18 cellular contexts compared by ENCODE assay signal in the genomic region with DNA sequence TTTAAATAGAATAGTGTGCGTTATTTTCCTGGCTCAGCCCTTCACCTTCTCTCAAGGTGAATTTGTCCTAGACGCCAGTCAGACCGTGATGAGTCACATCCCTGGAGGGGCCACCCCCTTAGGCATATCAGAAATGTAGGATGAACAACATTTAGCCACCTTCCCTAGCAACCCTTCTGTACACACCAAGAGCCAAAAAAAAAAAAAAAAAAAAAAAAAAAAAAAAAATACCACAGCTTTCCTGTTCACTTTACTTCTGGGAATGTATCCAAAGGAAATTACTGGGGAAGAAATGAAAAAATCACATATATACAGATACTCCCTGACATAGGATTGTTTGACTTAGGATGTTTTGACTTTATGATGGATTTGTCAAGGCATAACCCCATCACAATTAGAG.
DNase-seq lines count a peak whose midpoint lies in the region; ATAC-seq and TF ChIP-seq lines count a peak whose summit lies in the region.
"Had no signal": no experiment of that assay in that cellular context is flagged by ENCODE, and none has a peak within 500 bp of the region (broad histone marks: within the 10 kb centered on the region; RNA-seq: fewer than 3 reads in every experiment).

No MANE protein-coding gene starts in this region.

- in situ Hi-C loops in Caki2 (cut with HindIII; ENCODE audit: low pct_unique_long_range_greater_than_20kb, low sequenced_read_pairs) = no loop called here

- intact Hi-C loops in CD8-positive, alpha-beta T cell (cut with DNase I, micrococcal nuclease) = no loop called here

- ATAC-seq in CD8-positive, alpha-beta T cell = no peak
- ATAC-seq in GM19328 (IDR thresholded peaks at IDR 0.05; ENCODE audit: unreplicated experiment) (no peak), GM19455 (IDR thresholded peaks at IDR 0.05; ENCODE audit: unreplicated experiment) (no peak)
- ATAC-seq: GM12878, HepG2, mucosa of descending colon had no signal

- H3K9me3 Mint-ChIP-seq in CD8-positive, alpha-beta T cell = peaks cover 7% of the 10 kb centered on the region
- H3K9me3 Mint-ChIP-seq: T-helper 2 cell treated with Interferon-gamma antibody and Interleukin-4, amounts not matched to agents 5 μg/mL and 100 μg/mL, for 36 hours had no signal

- TF ChIP-seq CTCF in CD8-positive, alpha-beta T cell (IDR thresholded peaks at IDR 0.05) = no peak

- H3K4me3 ChIP-seq in CD8-positive, alpha-beta T cell (ENCODE audit: low read depth, low read length) = no peak overlapping the region
- H3K4me3 ChIP-seq: GM12878, mucosa of descending colon had no signal

- peak; percentile 44 for DNase-seq in Caki2 (ENCODE audit: low read depth)
- peak; percentile 72 for DNase-seq in LoVo (ENCODE audit: low spot score)
- DNase-seq in astrocyte of the hippocampus (ENCODE audit: low read depth, low spot score) = peak; percentile 31
- peak; percentile 20 for DNase-seq in kidney glomerular epithelial cell (lab: John Stamatoyannopoulos, UW)
- no peak for DNase-seq in CD8-positive, alpha-beta T cell
- no peak for DNase-seq in activated CD8-positive, alpha-beta memory T cell treated with anti-CD3 and anti-CD28 coated beads for 24 hours
- DNase-seq: activated naive CD8-positive, alpha-beta T cell treated with anti-CD3 and anti-CD28 coated beads, Interleukin-2, amount 10 ng/mL, durations not matched to agents 7 days and 5 days; CD4-positive, alpha-beta memory T cell; H7; mucosa of descending colon; NCI-H2081; stimulated activated CD4-positive, alpha-beta T cell treated with anti-CD3 and anti-CD28 coated beads, Interleukin-4, amount 100 ng/mL, for 1 hour had no signal

- H3K4me1 Mint-ChIP-seq in CD8-positive, alpha-beta T cell (ENCODE audit: low read depth) = no peaks in the 10 kb centered on the region
- H3K4me1 Mint-ChIP-seq: activated naive CD8-positive, alpha-beta T cell treated with anti-CD3 and anti-CD28 coated beads, Interleukin-2, amount 10 ng/mL, durations not matched to agents 7 days and 5 days; CD4-positive, alpha-beta memory T cell had no signal

- POLR2A ChIA-PET in CD8-positive, alpha-beta T cell (lab: Charles Lee) = no interaction called here

- no peak overlapping the region for H3K4me3 Mint-ChIP-seq in CD8-positive, alpha-beta T cell
- H3K4me3 Mint-ChIP-seq: activated naive CD8-positive, alpha-beta T cell treated with anti-CD3 and anti-CD28 coated beads, Interleukin-2, amount 10 ng/mL, durations not matched to agents 7 days and 5 days; CD4-positive, alpha-beta memory T cell; stimulated activated naive CD8-positive, alpha-beta T cell treated with anti-CD3 and anti-CD28 coated beads, Interleukin-15, Interleukin-2, amounts not matched to agents 100 ng/mL and 50 ng/mL, for 24 hours; T-helper 2 cell treated with Interferon-gamma antibody and Interleukin-4, amounts not matched to agents 5 μg/mL and 100 μg/mL, for 36 hours had no signal

- H3K27me3 Mint-ChIP-seq in CD8-positive, alpha-beta T cell (ENCODE audit: low read depth) = peaks cover 28% of the 10 kb centered on the region

- no peaks in the 10 kb centered on the region for H3K36me3 ChIP-seq in CD8-positive, alpha-beta T cell (ENCODE audit: insufficient read depth, low read length)

- H3K9me3 ChIP-seq in CD8-positive, alpha-beta T cell (ENCODE audit: low read length) = no peaks in the 10 kb centered on the region
- H3K9me3 ChIP-seq: mucosa of descending colon had no signal

- no peak overlapping the region for H3K27ac ChIP-seq in CD8-positive, alpha-beta T cell (ENCODE audit: low read depth, low read length)

- H3K36me3 Mint-ChIP-seq in CD8-positive, alpha-beta T cell = no peaks in the 10 kb centered on the region
- H3K36me3 Mint-ChIP-seq: activated naive CD8-positive, alpha-beta T cell treated with anti-CD3 and anti-CD28 coated beads, Interleukin-2, amount 10 ng/mL, durations not matched to agents 7 days and 5 days had no signal

- H3K27ac Mint-ChIP-seq in CD8-positive, alpha-beta T cell = no peak overlapping the region
- H3K27ac Mint-ChIP-seq: activated naive CD8-positive, alpha-beta T cell treated with anti-CD3 and anti-CD28 coated beads, Interleukin-2, amount 10 ng/mL, durations not matched to agents 7 days and 5 days; CD4-positive, alpha-beta memory T cell; stimulated activated naive CD8-positive, alpha-beta T cell treated with anti-CD3 and anti-CD28 coated beads, Interleukin-15, Interleukin-2, amounts not matched to agents 100 ng/mL and 50 ng/mL, for 24 hours; T-helper 2 cell treated with Interferon-gamma antibody and Interleukin-4, amounts not matched to agents 5 μg/mL and 100 μg/mL, for 36 hours had no signal

- no peaks in the 10 kb centered on the region for H3K27me3 ChIP-seq in CD8-positive, alpha-beta T cell (ENCODE audit: insufficient read depth, low read length)

- no peaks in the 10 kb centered on the region for H3K4me1 ChIP-seq in CD8-positive, alpha-beta T cell (ENCODE audit: insufficient read depth, low read length)

- CTCF ChIA-PET in CD8-positive, alpha-beta T cell (lab: Charles Lee) = no interaction called here

Comparison
In these comparisons a context has a peak if more than half of its experiments do, and no peak if none do; other contexts are left out.
1. DNase-seq: peak in Caki2 (single experiment), LoVo (single experiment), astrocyte of the hippocampus (single experiment) and kidney glomerular epithelial cell (single experiment); none in CD8-positive, alpha-beta T cell (0 of 7) and activated CD8-positive, alpha-beta memory T cell treated with anti-CD3 and anti-CD28 coated beads for 24 hours (single experiment).